ENCODE assay signal across 11 cellular contexts in genomic region chr1:30907390-30907640, GRCh38. TPM values are rescaled to one million over a fixed set of nuclear protein-coding genes. Genes with fewer than 3 reads are reported as not detected.
DNase-seq lines count a peak whose midpoint lies in the region; ATAC-seq and TF ChIP-seq lines count a peak whose summit lies in the region.
"Had no signal": no experiment of that assay in that cellular context is flagged by ENCODE, and none has a peak within 500 bp of the region (broad histone marks: within the 10 kb centered on the region; RNA-seq: fewer than 3 reads in every experiment).

No MANE protein-coding gene starts in this region.

- 28% methylated on average over 4 of the region's 4 CpGs; no CpG with 5 or more reads in 1 of the 2 donors for WGBS in transverse colon (ENCODE audit: low coverage in 1 of 2), 2 donors

- peaks cover 13 to 52% (median 32%) of the 10 kb centered on the region in 4 donors for H3K4me1 ChIP-seq in transverse colon

- H3K4me1 Mint-ChIP-seq in activated T-cell treated with anti-CD3 and anti-CD28 coated beads, Interleukin-2, amount 50 U/mL, for 4 hours (ENCODE audit: low read depth), result peaks cover 10% of the 10 kb centered on the region
- peaks cover 16% of the 10 kb centered on the region for H3K4me1 Mint-ChIP-seq in mesothelial cell of epicardium

- no peak for DNase-seq in activated T-cell treated with anti-CD3 and anti-CD28 coated beads, Interleukin-2, amount 50 U/mL, for 4 hours
- DNase-seq in activated T-cell treated with anti-CD3 and anti-CD28 coated beads, Interleukin-2, amount 50 U/mL, for 1 hour, result no peak
- DNase-seq in caudate nucleus (lab: John Stamatoyannopoulos, UW) (no peak), mesothelial cell of epicardium (ENCODE audit: low spot score in 2 of 2, unreplicated experiment in 2 of 2) (no peak), transverse colon (no peak), NCI-H774 (lab: John Stamatoyannopoulos, UW) (no peak)
- DNase-seq: central memory CD4-positive, alpha-beta T cell; SIG-M5 had no signal

- no peak for TF ChIP-seq EP300 in transverse colon (IDR thresholded peaks at IDR 0.05; ENCODE audit: low read depth)

- ATAC-seq in activated T-cell treated with anti-CD3 and anti-CD28 coated beads, Interleukin-2, amount 50 U/mL, for 4 hours, result no peak
- ATAC-seq in HG02571 (IDR thresholded peaks at IDR 0.05; ENCODE audit: unreplicated experiment), result no peak
- no peak for ATAC-seq in HG02642 (IDR thresholded peaks at IDR 0.05; ENCODE audit: poor library complexity, unreplicated experiment)

- H3K27me3 Mint-ChIP-seq in activated T-cell treated with anti-CD3 and anti-CD28 coated beads, Interleukin-2, amount 50 U/mL, for 4 hours (ENCODE audit: low read depth), result peaks cover 42% of the 10 kb centered on the region
- H3K27me3 Mint-ChIP-seq in mesothelial cell of epicardium (ENCODE audit: low read depth), result peaks cover 10% of the 10 kb centered on the region

- no peak for TF ChIP-seq POLR2A in transverse colon (IDR thresholded peaks at IDR 0.05)

- peak overlapping the region; percentile 79 for H3K27ac Mint-ChIP-seq in mesothelial cell of epicardium

- intact Hi-C loops in transverse colon (cut with DNase I; ENCODE audit: low total_unique reads), result no loop called here

- peaks cover 5% of the 10 kb centered on the region for H3K27me3 ChIP-seq in transverse colon

- H3K27ac ChIP-seq in caudate nucleus (ENCODE audit: low read depth, low read length) (peak overlapping the region; percentile 58), transverse colon (peak overlapping the region in 3 of 4 donors; percentile 70 to 85 (median 82))

- H3K9me3 ChIP-seq in transverse colon, result no peaks in the 10 kb centered on the region
- H3K9me3 ChIP-seq: BLaER1 treated with 17β-estradiol and CSF1 and Interleukin-3, amounts not matched to agents 10 nM and 100 nM had no signal

- no peaks in the 10 kb centered on the region for H3K36me3 Mint-ChIP-seq in activated T-cell treated with anti-CD3 and anti-CD28 coated beads, Interleukin-2, amount 50 U/mL, for 4 hours (ENCODE audit: insufficient read depth)
- no peaks in the 10 kb centered on the region for H3K36me3 Mint-ChIP-seq in mesothelial cell of epicardium

- H3K4me3 Mint-ChIP-seq in activated T-cell treated with anti-CD3 and anti-CD28 coated beads, Interleukin-2, amount 50 U/mL, for 4 hours, result peak overlapping the region; percentile 79
- peak overlapping the region; percentile 80 for H3K4me3 Mint-ChIP-seq in mesothelial cell of epicardium

- TF ChIP-seq CTCF in mesothelial cell of epicardium (IDR thresholded peaks at IDR 0.05; ENCODE audit: unreplicated experiment) (no peak), transverse colon (IDR thresholded peaks at IDR 0.05) (no peak)

- no peaks in the 10 kb centered on the region for H3K36me3 ChIP-seq in transverse colon

- no peaks in the 10 kb centered on the region for H3K9me3 Mint-ChIP-seq in activated T-cell treated with anti-CD3 and anti-CD28 coated beads, Interleukin-2, amount 50 U/mL, for 4 hours
- no peaks in the 10 kb centered on the region for H3K9me3 Mint-ChIP-seq in mesothelial cell of epicardium

- in situ Hi-C loops in transverse colon (cut with MboI; ENCODE audit: low pct_ligation_motif_present in 1 of 4, low pct_unique_long_range_greater_than_20kb in 1 of 4, low sequenced_read_pairs in 3 of 4), result no loop called here

- peak overlapping the region; percentile 30 to 53 (median 46) for H3K4me3 ChIP-seq in transverse colon

RNA-seq across cellular contexts. Expression of gene SDC3, which starts 1.2 kb away (rescaled TPM):
- 1 to 10 TPM in 1 of 3 donors, under 1 TPM in 2; 0.55 to 1.0 (median 0.68) TPM for total RNA-seq in activated T-cell treated with anti-CD3 and anti-CD28 coated beads, Interleukin-2, amount 50 U/mL, for 4 hours
- total RNA-seq in mesothelial cell of epicardium, result 43.2 to 46.7 TPM (median 43.3 TPM) in 3 replicates
- total RNA-seq in transverse colon, result 10 to 100 TPM in 3 of 4 donors, 1 to 10 TPM in 1; 7.9 to 35.4 (median 10.1) TPM

Comparison
In these comparisons a context has a peak if more than half of its experiments do, and no peak if none do; other contexts are left out.
1. RNA of gene SDC3, which starts 1.2 kb away (total RNA-seq): 43.2 to 46.7 TPM in mesothelial cell of epicardium and 7.9 to 35.4 TPM in transverse colon; 0.55 to 1.0 TPM in activated T-cell treated with anti-CD3 and anti-CD28 coated beads, Interleukin-2, amount 50 U/mL, for 4 hours; every median in the first group is over 4 times any median in the second.